Comparison of ENCODE assay signal across 11 cellular contexts in genomic region chr7:151630349-151630748, GRCh38.
A peak's percentile ranks its signal among the peaks of the same experiment; 100 is the strongest.
DNase-seq lines count a peak whose midpoint lies in the region; ATAC-seq and TF ChIP-seq lines count a peak whose summit lies in the region.
"Had no signal": no experiment of that assay in that cellular context is flagged by ENCODE, and none has a peak within 500 bp of the region (broad histone marks: within the 10 kb centered on the region; RNA-seq: fewer than 3 reads in every experiment).

No MANE protein-coding gene starts in this region.

- H3K36me3 Mint-ChIP-seq in activated CD4-positive, alpha-beta T cell treated with anti-CD3 and anti-CD28 coated beads, Interleukin-2, amount 10 ng/mL, durations not matched to agents 7 days and 5 days (ENCODE audit: low read depth) = peaks cover 4% of the 10 kb centered on the region
- no peaks in the 10 kb centered on the region for H3K36me3 Mint-ChIP-seq in endodermal cell (ENCODE audit: low read depth)

- CTCF ChIA-PET in activated CD4-positive, alpha-beta T cell treated with anti-CD3 and anti-CD28 coated beads, Interleukin-2, amount 10 ng/mL, durations not matched to agents 7 days and 5 days (lab: Charles Lee) = interaction anchor here (2.2 to 5.5 kb wide), 3 partner anchors 9 to 152 kb away, joined by 6 to 35 read pairs (median 33); no protein-coding TSS in a partner anchor

- H3K4me3 Mint-ChIP-seq in activated CD4-positive, alpha-beta T cell treated with anti-CD3 and anti-CD28 coated beads, Interleukin-2, amount 10 ng/mL, durations not matched to agents 7 days and 5 days = peak overlapping the region; percentile 82
- H3K4me3 Mint-ChIP-seq in endodermal cell = peak overlapping the region; percentile 70

- no peak overlapping the region for H3K27ac ChIP-seq in SJCRH30
- no peak overlapping the region for H3K27ac ChIP-seq in endodermal cell (ENCODE audit: low read depth, low read length)

- POLR2A ChIA-PET in activated CD4-positive, alpha-beta T cell treated with anti-CD3 and anti-CD28 coated beads, Interleukin-2, amount 10 ng/mL, durations not matched to agents 7 days and 5 days (lab: Charles Lee) = no interaction called here

- no peak for TF ChIP-seq CTCF in endodermal cell (conservative IDR thresholded peaks at IDR 0.05)
- TF ChIP-seq CTCF in retinal pigment epithelial cell (conservative IDR thresholded peaks at IDR 0.05; ENCODE audit: low read depth, low read length) = no peak

- peaks cover 36% of the 10 kb centered on the region for H3K4me1 Mint-ChIP-seq in activated CD4-positive, alpha-beta T cell treated with anti-CD3 and anti-CD28 coated beads, Interleukin-2, amount 10 ng/mL, durations not matched to agents 7 days and 5 days
- peaks cover 8% of the 10 kb centered on the region for H3K4me1 Mint-ChIP-seq in endodermal cell

- DNase-seq in activated CD4-positive, alpha-beta T cell treated with anti-CD3 and anti-CD28 coated beads, Interleukin-2, amount 10 ng/mL, durations not matched to agents 7 days and 5 days = no peak
- no peak for DNase-seq in activated CD4-positive, alpha-beta T cell treated with anti-CD3 and anti-CD28 coated beads, Interleukin-2, amount 50 U/mL, for 48 hours
- no peak for DNase-seq in SJCRH30
- no peak for DNase-seq in endodermal cell
- no peak for DNase-seq in retinal pigment epithelial cell (ENCODE audit: low read depth)
- DNase-seq in NCI-H1092 treated with DMSO at 0.1 percent for 48 hours (lab: John Stamatoyannopoulos, UW) = no peak
- DNase-seq: erythroblast, MV-4-11, uterus had no signal

- 90 to 95% methylated on average over 5 of the region's 5 CpGs for WGBS in endodermal cell (ENCODE audit: insufficient coverage in 1 of 2, insufficient read length in 1 of 2), 2 experiments

- H3K27me3 Mint-ChIP-seq in activated CD4-positive, alpha-beta T cell treated with anti-CD3 and anti-CD28 coated beads, Interleukin-2, amount 10 ng/mL, durations not matched to agents 7 days and 5 days = no peaks in the 10 kb centered on the region
- peaks cover 33% of the 10 kb centered on the region for H3K27me3 Mint-ChIP-seq in endodermal cell (ENCODE audit: insufficient read depth)

- H3K9me3 Mint-ChIP-seq in activated CD4-positive, alpha-beta T cell treated with anti-CD3 and anti-CD28 coated beads, Interleukin-2, amount 10 ng/mL, durations not matched to agents 7 days and 5 days = peaks cover 5% of the 10 kb centered on the region
- peaks cover 11% of the 10 kb centered on the region for H3K9me3 Mint-ChIP-seq in endodermal cell

- H3K4me3 ChIP-seq in SJCRH30 (peak overlapping the region; percentile 66), endodermal cell (ENCODE audit: low read length) (peak overlapping the region; percentile 86), retinal pigment epithelial cell (ENCODE audit: low read length) (peak overlapping the region; percentile 92)

- no peak overlapping the region for H3K27ac Mint-ChIP-seq in activated CD4-positive, alpha-beta T cell treated with anti-CD3 and anti-CD28 coated beads, Interleukin-2, amount 10 ng/mL, durations not matched to agents 7 days and 5 days
- H3K27ac Mint-ChIP-seq in endodermal cell = no peak overlapping the region

- no peak for ATAC-seq in GM21528 (IDR thresholded peaks at IDR 0.05; ENCODE audit: low FRiP score, unreplicated experiment)
- no peak for ATAC-seq in activated CD4-positive, CD25-positive, alpha-beta regulatory T cell treated with anti-CD3 and anti-CD28 coated beads, Interleukin-2, amount 50 U/mL, for 24 hours

- H3K4me1 ChIP-seq in SJCRH30 (peaks cover 9% of the 10 kb centered on the region), endodermal cell (ENCODE audit: control insufficient read depth, insufficient read depth, low read length) (no peaks in the 10 kb centered on the region)
- H3K4me1 ChIP-seq: uterus had no signal

- 0 out of 2 replicates have a peak, but pooled peaks cover 2% of the 10 kb centered on the region for H3K36me3 ChIP-seq in SJCRH30
- no peaks in the 10 kb centered on the region for H3K36me3 ChIP-seq in endodermal cell (ENCODE audit: control insufficient read depth, insufficient read depth, low read length)
- H3K36me3 ChIP-seq: uterus had no signal

- H3K9ac ChIP-seq in endodermal cell (ENCODE audit: extremely low read depth, low read length, poor library complexity, severe bottlenecking) = no peak overlapping the region

- H3K27me3 ChIP-seq in SJCRH30 (no peaks in the 10 kb centered on the region), endodermal cell (ENCODE audit: control insufficient read depth, insufficient read depth, low read length, poor library complexity, severe bottlenecking) (peaks cover 12% of the 10 kb centered on the region)
- H3K27me3 ChIP-seq: uterus had no signal

- peaks cover 5% of the 10 kb centered on the region; the same call in 1 of the 2 replicates for H3K9me3 ChIP-seq in SJCRH30 (replicated peaks)
- H3K9me3 ChIP-seq in endodermal cell (ENCODE audit: control insufficient read depth, low read length) = peaks cover 7% of the 10 kb centered on the region
